Comparison of ENCODE assay signal across 8 cellular contexts in genomic region chr1:115052454-115053083, GRCh38. TPM values are rescaled to one million over a fixed set of nuclear protein-coding genes. Genes with fewer than 3 reads are reported as not detected.
DNase-seq lines count a peak whose midpoint lies in the region; ATAC-seq, FAIRE-seq and TF ChIP-seq lines count a peak whose summit lies in the region.

No MANE protein-coding gene starts in this region.

- no peaks in the 10 kb centered on the region for H3K27me3 Mint-ChIP-seq in activated CD4-positive, alpha-beta memory T cell treated with anti-CD3 and anti-CD28 coated beads for 36 hours

- no peak for TF ChIP-seq EP300 in suprapubic skin (IDR thresholded peaks at IDR 0.05)

- no peaks in the 10 kb centered on the region for H3K79me2 ChIP-seq in endothelial cell of umbilical vein (ENCODE audit: control insufficient read depth, insufficient read depth, low read length)

- no peak overlapping the region for H3K27ac ChIP-seq in endothelial cell of umbilical vein (ENCODE audit: insufficient read depth, low read depth, low read length)
- H3K27ac ChIP-seq in suprapubic skin, result no peak overlapping the region

- BruUV-seq in endothelial cell of umbilical vein (replicated peaks; lab: Mats Ljungman, UMichigan), result no TSS peak

- H3K27me3 ChIP-seq in BE2C (peaks cover 6% of the 10 kb centered on the region), endothelial cell of umbilical vein (ENCODE audit: control insufficient read depth in 2 of 2, insufficient read depth in 2 of 2, low read length in 2 of 2) (no peaks in the 10 kb centered on the region), suprapubic skin (no peaks in the 10 kb centered on the region)

- no peaks in the 10 kb centered on the region for H3K9me3 Mint-ChIP-seq in activated CD4-positive, alpha-beta memory T cell treated with anti-CD3 and anti-CD28 coated beads for 36 hours

- H3K9me3 ChIP-seq in BE2C (no peaks in the 10 kb centered on the region), endothelial cell of umbilical vein (replicated peaks; ENCODE audit: control insufficient read depth, insufficient read depth, low read length) (no peaks in the 10 kb centered on the region), suprapubic skin (no peaks in the 10 kb centered on the region)

- H3K9ac ChIP-seq in endothelial cell of umbilical vein (replicated peaks; ENCODE audit: extremely low read depth, insufficient read depth, low read length), result no peak overlapping the region

- POLR2A ChIA-PET in activated CD4-positive, alpha-beta memory T cell treated with anti-CD3 and anti-CD28 coated beads for 36 hours (lab: Charles Lee), result interaction anchor here (0.5 kb wide), 1 partner anchor 23 kb away, joined by 3 read pairs; no protein-coding TSS in a partner anchor
- POLR2A ChIA-PET in endothelial cell of umbilical vein (lab: Charles Lee), result interaction anchor here (0.6 kb wide), 1 partner anchor 32 kb away, joined by 3 read pairs; no protein-coding TSS in a partner anchor

- ATAC-seq in GM18907 (IDR thresholded peaks at IDR 0.05; ENCODE audit: unreplicated experiment) (peak; percentile 83), HG03354 (IDR thresholded peaks at IDR 0.05; ENCODE audit: poor library complexity, severe bottlenecking, unreplicated experiment) (peak; percentile 94)

- H2AFZ ChIP-seq in endothelial cell of umbilical vein (ENCODE audit: low read depth, low read length), result no peak overlapping the region

- intact Hi-C loops in activated CD4-positive, alpha-beta memory T cell treated with anti-CD3 and anti-CD28 coated beads for 36 hours (cut with micrococcal nuclease), result loop anchor here (1.0 kb wide), 2 partner anchors 73 to 706 kb away; no protein-coding TSS in a partner anchor
- intact Hi-C loops in endothelial cell of umbilical vein (cut with micrococcal nuclease), result loop anchor here (1.0 kb wide), 1 partner anchor 73 kb away; no protein-coding TSS in a partner anchor

- DNase-seq in BE2C (peak; percentile 55), NCI-H69 (lab: John Stamatoyannopoulos, UW) (peak; percentile 59), endothelial cell of umbilical vein (ENCODE audit: low read depth, low spot score) (peak; percentile 53), midbrain (lab: John Stamatoyannopoulos, UW) (peak; percentile 27), suprapubic skin (ENCODE audit: low spot score in 2 of 2) (no peak)
- peak; percentile 67 for DNase-seq in activated CD4-positive, alpha-beta memory T cell treated with anti-CD3 and anti-CD28 coated beads for 36 hours

- no peaks in the 10 kb centered on the region for H4K20me1 ChIP-seq in endothelial cell of umbilical vein (replicated peaks; ENCODE audit: control insufficient read depth, extremely low read depth, insufficient read depth, low read length)

- H3K27ac Mint-ChIP-seq in activated CD4-positive, alpha-beta memory T cell treated with anti-CD3 and anti-CD28 coated beads for 36 hours, result no peak overlapping the region

- dilution Hi-C loops in endothelial cell of umbilical vein (cut with MboI; ENCODE audit: extremely low pct_ligation_motif_present, low sequenced_read_pairs), result no loop called here

- H3K9me1 ChIP-seq in endothelial cell of umbilical vein (replicated peaks; ENCODE audit: control insufficient read depth, extremely low read depth, insufficient read depth, low read length), result no peaks in the 10 kb centered on the region

- TF ChIP-seq CTCF in BE2C (IDR thresholded peaks at IDR 0.05; ENCODE audit: low read depth, low read length) (peak; percentile 87), endothelial cell of umbilical vein (IDR thresholded peaks at IDR 0.05; ENCODE audit: extremely low read depth in 1 of 2, insufficient read depth in 1 of 2, low read depth in 1 of 2, low read length in 2 of 2) (peak; percentile 69 to 74), suprapubic skin (IDR thresholded peaks at IDR 0.05) (peak; percentile 45 to 77)

- peaks cover 3% of the 10 kb centered on the region for H3K4me1 Mint-ChIP-seq in activated CD4-positive, alpha-beta memory T cell treated with anti-CD3 and anti-CD28 coated beads for 36 hours (ENCODE audit: low read depth)

- H3K4me3 ChIP-seq in BE2C (ENCODE audit: low read depth, low read length) (no peak overlapping the region), endothelial cell of umbilical vein (replicated peaks in 1 of 3; ENCODE audit: insufficient read depth in 1 of 3, low read depth in 1 of 3, low read length in 3 of 3) (no peak overlapping the region), suprapubic skin (no peak overlapping the region)

- no peak overlapping the region for H3K4me2 ChIP-seq in endothelial cell of umbilical vein (ENCODE audit: insufficient read depth, low read length)

- no peaks in the 10 kb centered on the region for H3K36me3 Mint-ChIP-seq in activated CD4-positive, alpha-beta memory T cell treated with anti-CD3 and anti-CD28 coated beads for 36 hours

- FAIRE-seq in endothelial cell of umbilical vein (lab: Jason Lieb, UNC), result no peak

- no peaks in the 10 kb centered on the region for H3K4me1 ChIP-seq in BE2C
- peaks cover 3% of the 10 kb centered on the region for H3K4me1 ChIP-seq in endothelial cell of umbilical vein (ENCODE audit: control insufficient read depth, extremely low read depth, insufficient read depth, low read length)
- H3K4me1 ChIP-seq in suprapubic skin, result peaks cover 5% of the 10 kb centered on the region

- H3K4me3 Mint-ChIP-seq in activated CD4-positive, alpha-beta memory T cell treated with anti-CD3 and anti-CD28 coated beads for 36 hours, result no peak overlapping the region

- 45% methylated on average over 9 of the region's 9 CpGs for WGBS in suprapubic skin

- CTCF ChIA-PET in activated CD4-positive, alpha-beta memory T cell treated with anti-CD3 and anti-CD28 coated beads for 36 hours (lab: Charles Lee), result interaction anchor here (0.5 to 4.7 kb wide), 33 partner anchors 10 to 930 kb away, joined by 3 to 33 read pairs (median 4); no protein-coding TSS in a partner anchor
- CTCF ChIA-PET in endothelial cell of umbilical vein (lab: Charles Lee), result interaction anchor here (0.6 to 3.0 kb wide), 45 partner anchors 9 to 1074 kb away, joined by 3 to 23 read pairs (median 4); partner anchors contain the start of genes AMPD1, OLFML3 and TSHB

- H3K36me3 ChIP-seq in BE2C, result no peaks in the 10 kb centered on the region
- no peaks in the 10 kb centered on the region for H3K36me3 ChIP-seq in endothelial cell of umbilical vein (ENCODE audit: control insufficient read depth in 2 of 2, extremely low read depth in 1 of 2, insufficient read depth in 2 of 2, low read length in 2 of 2)
- H3K36me3 ChIP-seq in suprapubic skin, result no peaks in the 10 kb centered on the region

- TF ChIP-seq POLR2A in endothelial cell of umbilical vein (IDR thresholded peaks at IDR 0.05; ENCODE audit: low read depth, low read length), result no peak
- no peak for TF ChIP-seq POLR2A in suprapubic skin (IDR thresholded peaks at IDR 0.05)

TF ChIP-seq in endothelial cell of umbilical vein, 7 proteins besides CTCF, POLR2A, EP300 and RAD21:
- TF ChIP-seq JUN (IDR thresholded peaks at IDR 0.05; ENCODE audit: borderline replicate concordance, insufficient read depth, insufficient read length, low read depth), result no peak
- TF ChIP-seq MAX (IDR thresholded peaks at IDR 0.05; ENCODE audit: insufficient read depth, insufficient read length), result no peak
- no peak for TF ChIP-seq FOS (IDR thresholded peaks at IDR 0.05; ENCODE audit: borderline replicate concordance, insufficient read depth, low read length)
- no peak for TF ChIP-seq EZH2 (IDR thresholded peaks at IDR 0.05; ENCODE audit: borderline replicate concordance, low read depth, low read length, severe bottlenecking)
- no peak for TF ChIP-seq MYC (IDR thresholded peaks at IDR 0.05; ENCODE audit: low read depth, low read length)
- TF ChIP-seq GATA2 (IDR thresholded peaks at IDR 0.05; ENCODE audit: insufficient read depth, insufficient read length, low read depth, low read length), result no peak
- no peak for TF ChIP-seq POLR2AphosphoS5 (IDR thresholded peaks at IDR 0.05; ENCODE audit: insufficient read depth, low read depth, low read length)

RNA-seq across cellular contexts. Expression of gene TSHB, which starts 22.9 kb away (rescaled TPM):
- polyA plus RNA-seq in BE2C (2012; ENCODE audit: insufficient read depth, insufficient read length, low read depth), result not detected
- total RNA-seq in activated CD4-positive, alpha-beta memory T cell treated with anti-CD3 and anti-CD28 coated beads for 36 hours, result not detected
- total RNA-seq in endothelial cell of umbilical vein (not detected in 2 replicates), suprapubic skin (not detected)
- not detected in 2 replicates for polyA plus RNA-seq in endothelial cell of umbilical vein
- not detected in 2 replicates for polyA plus RNA-seq in endothelial cell of umbilical vein (2011; cell fraction: cytosol; rRNA removed)
- not detected in 2 replicates for polyA plus RNA-seq in endothelial cell of umbilical vein (2011; cell fraction: nucleus; rRNA removed)
- not detected in 2 replicates for polyA plus RNA-seq in endothelial cell of umbilical vein (2012)
- polyA minus RNA-seq in endothelial cell of umbilical vein, result not detected in 2 replicates
- not detected for polyA minus RNA-seq in endothelial cell of umbilical vein (2011; cell fraction: cytosol; rRNA and poly(A)+ RNA removed)
- polyA minus RNA-seq in endothelial cell of umbilical vein (2011; cell fraction: nucleus; rRNA and poly(A)+ RNA removed), result not detected in 2 replicates

RNA-seq across cellular contexts. Expression of gene TSPAN2, which starts 36.7 kb away (rescaled TPM):
- polyA plus RNA-seq in BE2C (2012; ENCODE audit: insufficient read depth, insufficient read length, low read depth), result not detected
- 1 to 10 TPM; 2.5 to 2.7 TPM for total RNA-seq in activated CD4-positive, alpha-beta memory T cell treated with anti-CD3 and anti-CD28 coated beads for 36 hours
- 2.4 and 5.0 TPM in 2 replicates for total RNA-seq in endothelial cell of umbilical vein
- polyA plus RNA-seq in endothelial cell of umbilical vein, result 1.5 and 1.8 TPM in 2 replicates
- 1.4 and 2.1 TPM in 2 replicates for polyA plus RNA-seq in endothelial cell of umbilical vein (2011; cell fraction: cytosol; rRNA removed)
- 0.50 and 0.90 TPM in 2 replicates for polyA plus RNA-seq in endothelial cell of umbilical vein (2011; cell fraction: nucleus; rRNA removed)
- 0.23 and 0.63 TPM in 2 replicates for polyA plus RNA-seq in endothelial cell of umbilical vein (2012)
- 0.80 and 1.6 TPM in 2 replicates for polyA minus RNA-seq in endothelial cell of umbilical vein
- polyA minus RNA-seq in endothelial cell of umbilical vein (2011; cell fraction: cytosol; rRNA and poly(A)+ RNA removed), result not detected
- 0.72 and 1.6 TPM in 2 replicates for polyA minus RNA-seq in endothelial cell of umbilical vein (2011; cell fraction: nucleus; rRNA and poly(A)+ RNA removed)
- total RNA-seq in suprapubic skin, result 1 to 10 TPM in 3 of 4 donors, under 1 TPM in 1; 0.73 to 1.8 (median 1.2) TPM

Comparison
In these comparisons a context has a peak if more than half of its experiments do, and no peak if none do; other contexts are left out.
1. DNase-seq: peak in BE2C (single experiment), NCI-H69 (single experiment), activated CD4-positive, alpha-beta memory T cell treated with anti-CD3 and anti-CD28 coated beads for 36 hours (single experiment), endothelial cell of umbilical vein (single experiment) and midbrain (single experiment); none in suprapubic skin (0 of 2).
2. Peak in every context shown above with its lines, with median percentiles within 50 percentile points of each other: CTCF ChIP-seq.